In genomic region chr7:90738249-90738648, GRCh38 we compare ENCODE assay signal across 20 cellular contexts.
"Had no signal": no experiment of that assay in that cellular context is flagged by ENCODE, and none has a peak within 500 bp of the region (broad histone marks: within the 10 kb centered on the region; RNA-seq: fewer than 3 reads in every experiment).

No MANE protein-coding gene starts in this region.

- H3K4me1 ChIP-seq: lower lobe of right lung, thyroid gland had no signal

- H3K9me3 ChIP-seq: lower lobe of right lung, thyroid gland had no signal

- H3K36me3 ChIP-seq: cardiac muscle cell, lower lobe of right lung, thyroid gland had no signal

- H3K4me3 ChIP-seq: cardiac muscle cell, lower lobe of right lung, thyroid gland had no signal

- H3K27ac ChIP-seq: cardiac muscle cell, lower lobe of right lung, thyroid gland had no signal

- DNase-seq: activated CD4-positive, alpha-beta memory T cell treated with anti-CD3 and anti-CD28 coated beads, Interleukin-2, amount 10 ng/mL, durations not matched to agents 7 days and 5 days; activated CD4-positive, alpha-beta T cell treated with anti-CD3 and anti-CD28 coated beads for 48 hours; activated CD4-positive, CD25-positive, alpha-beta regulatory T cell; activated naive CD4-positive, alpha-beta T cell; activated naive CD8-positive, alpha-beta T cell treated with anti-CD3 and anti-CD28 coated beads for 36 hours; activated T-cell treated with anti-CD3 and anti-CD28 coated beads, Interleukin-2, amount 50 U/mL, for 1 hour; amygdala; effector memory CD8-positive, alpha-beta T cell; hippocampal formation; left colon; lower lobe of right lung; nucleus accumbens; retina; stimulated activated naive CD4-positive, alpha-beta T cell treated with Interleukin-2 at 50 U/mL for 16 hours; T-helper 9 cell; thyroid gland had no signal

- H3K27me3 ChIP-seq: cardiac muscle cell, thyroid gland had no signal

- ATAC-seq: activated T-helper 17 cell treated with anti-CD3 and anti-CD28 coated beads, Interleukin-2, amount 50 U/mL, for 72 hours; effector memory CD8-positive, alpha-beta T cell; left colon; lower lobe of right lung had no signal

- H3K27ac Mint-ChIP-seq: activated CD4-positive, alpha-beta memory T cell treated with anti-CD3 and anti-CD28 coated beads, Interleukin-2, amount 10 ng/mL, durations not matched to agents 7 days and 5 days; activated naive CD8-positive, alpha-beta T cell treated with anti-CD3 and anti-CD28 coated beads for 36 hours; activated T-helper 17 cell treated with anti-CD3 and anti-CD28 coated beads, Interleukin-2, amount 50 U/mL, for 72 hours; effector memory CD8-positive, alpha-beta T cell; mesothelial cell of epicardium; nephron had no signal

- H3K27me3 Mint-ChIP-seq: activated CD4-positive, alpha-beta memory T cell treated with anti-CD3 and anti-CD28 coated beads, Interleukin-2, amount 10 ng/mL, durations not matched to agents 7 days and 5 days; effector memory CD8-positive, alpha-beta T cell had no signal

- H3K4me1 Mint-ChIP-seq: activated CD4-positive, alpha-beta memory T cell treated with anti-CD3 and anti-CD28 coated beads, Interleukin-2, amount 10 ng/mL, durations not matched to agents 7 days and 5 days; activated T-helper 17 cell treated with anti-CD3 and anti-CD28 coated beads, Interleukin-2, amount 50 U/mL, for 72 hours; mesothelial cell of epicardium; nephron had no signal

- H3K4me3 Mint-ChIP-seq: activated CD4-positive, alpha-beta memory T cell treated with anti-CD3 and anti-CD28 coated beads, Interleukin-2, amount 10 ng/mL, durations not matched to agents 7 days and 5 days; activated naive CD8-positive, alpha-beta T cell treated with anti-CD3 and anti-CD28 coated beads for 36 hours; activated T-helper 17 cell treated with anti-CD3 and anti-CD28 coated beads, Interleukin-2, amount 50 U/mL, for 72 hours; effector memory CD8-positive, alpha-beta T cell; mesothelial cell of epicardium; nephron had no signal
